ENCODE assay signal across 14 cellular contexts in genomic region chrX:42678133-42678532, GRCh38.
DNase-seq lines count a peak whose midpoint lies in the region; ATAC-seq and TF ChIP-seq lines count a peak whose summit lies in the region.
"Had no signal": no experiment of that assay in that cellular context is flagged by ENCODE, and none has a peak within 500 bp of the region (broad histone marks: within the 10 kb centered on the region; RNA-seq: fewer than 3 reads in every experiment).

No MANE protein-coding gene starts in this region.

- H3K4me3 ChIP-seq in fibroblast of the aortic adventitia (ENCODE audit: low read depth, low read length): no peak overlapping the region
- H3K4me3 ChIP-seq: esophagus squamous epithelium had no signal

- H3K36me3 Mint-ChIP-seq in type B pancreatic cell: no peaks in the 10 kb centered on the region

- H3K9me3 Mint-ChIP-seq in type B pancreatic cell: no peaks in the 10 kb centered on the region

- peak; percentile 20 for TF ChIP-seq CTCF in fibroblast of the aortic adventitia (IDR thresholded peaks at IDR 0.05; ENCODE audit: insufficient read depth, low read length)
- peak; percentile 27 for TF ChIP-seq CTCF in type B pancreatic cell (conservative IDR thresholded peaks at IDR 0.05)

- ATAC-seq in Right ventricle myocardium superior (ENCODE audit: poor library complexity) (peak; percentile 36), Right ventricle myocardium inferior (no peak), HG03460 (IDR thresholded peaks at IDR 0.05; ENCODE audit: unreplicated experiment) (no peak), GM18502 (IDR thresholded peaks at IDR 0.05; ENCODE audit: poor library complexity, unreplicated experiment) (no peak)

- peaks cover 5% of the 10 kb centered on the region for H3K4me1 Mint-ChIP-seq in type B pancreatic cell (ENCODE audit: unreplicated experiment)

- no peak overlapping the region for H3K27ac Mint-ChIP-seq in type B pancreatic cell

- H3K27me3 Mint-ChIP-seq in type B pancreatic cell: no peaks in the 10 kb centered on the region

- H3K4me3 Mint-ChIP-seq in type B pancreatic cell: no peak overlapping the region

- DNase-seq in Right ventricle myocardium superior: peak; percentile 13
- no peak for DNase-seq in Right ventricle myocardium inferior (ENCODE audit: missing footprints)
- peak; percentile 1 for DNase-seq in NCI-H82 treated with DMSO at 0.1 percent for 48 hours (lab: John Stamatoyannopoulos, UW; ENCODE audit: unreplicated experiment)
- DNase-seq in fibroblast of the aortic adventitia (ENCODE audit: low read depth): peak; percentile 63
- no peak for DNase-seq in type B pancreatic cell (ENCODE audit: extremely low spot score, unreplicated experiment)
- no peak for DNase-seq in GF-D8 (lab: John Stamatoyannopoulos, UW)
- DNase-seq: esophagus squamous epithelium; kidney glomerular epithelial cell; NCI-H1092; nucleus accumbens; SHP77; stimulated activated naive CD4-positive, alpha-beta T cell treated with Interleukin-2 at 50 U/mL for 16 hours had no signal

- intact Hi-C loops in Right ventricle myocardium superior (cut with DNase I): no loop called here
- intact Hi-C loops in Right ventricle myocardium inferior (cut with DNase I): no loop called here

Comparison
In these comparisons a context has a peak if more than half of its experiments do, and no peak if none do; other contexts are left out.
1. DNase-seq: peak in Right ventricle myocardium superior (single experiment), NCI-H82 treated with DMSO at 0.1 percent for 48 hours (single experiment) and fibroblast of the aortic adventitia (single experiment); none in Right ventricle myocardium inferior (single experiment), type B pancreatic cell (single experiment) and GF-D8 (single experiment).